Comparison of ENCODE assay signal across 9 cellular contexts in the genomic region with DNA sequence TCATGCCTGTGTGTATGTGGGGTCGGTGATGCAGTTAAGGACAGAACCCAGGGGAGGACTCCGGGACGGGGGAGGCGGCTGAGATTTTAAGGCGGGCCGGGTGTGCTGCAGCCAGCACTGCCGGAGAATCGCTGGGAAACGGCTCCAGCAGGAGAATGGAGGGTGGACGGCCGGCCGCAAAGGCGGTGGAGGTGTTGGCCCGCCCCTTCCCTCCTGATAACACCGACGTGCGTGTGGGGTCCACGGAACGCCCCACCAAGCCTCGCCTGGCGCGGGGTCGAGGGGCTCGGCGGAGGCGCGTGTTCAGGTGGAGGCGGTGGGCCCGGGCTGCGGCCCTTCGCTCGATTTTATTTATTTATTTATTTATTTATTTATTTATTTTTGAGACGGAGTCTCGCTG. TPM values are rescaled to one million over a fixed set of nuclear protein-coding genes. Genes with fewer than 3 reads are reported as not detected.
DNase-seq lines count a peak whose midpoint lies in the region; ATAC-seq, FAIRE-seq and TF ChIP-seq lines count a peak whose summit lies in the region.
"Had no signal": no experiment of that assay in that cellular context is flagged by ENCODE, and none has a peak within 500 bp of the region (broad histone marks: within the 10 kb centered on the region; RNA-seq: fewer than 3 reads in every experiment).

No MANE protein-coding gene starts in this region.

- CTCF ChIA-PET in activated CD8-positive, alpha-beta T cell treated with anti-CD3 and anti-CD28 coated beads, Interleukin-2, amount 10 ng/mL, durations not matched to agents 7 days and 5 days (lab: Charles Lee) = interaction anchor here (0.6 to 5.1 kb wide), 17 partner anchors 10 to 457 kb away, joined by 3 to 42 read pairs (median 6); partner anchors contain the start of genes ARMC5, HSD3B7, PYCARD and PYDC1

- no peaks in the 10 kb centered on the region for H3F3A ChIP-seq in GM23338 (replicated peaks; ENCODE audit: low read depth)

- H3K36me3 Mint-ChIP-seq in GM23338 (ENCODE audit: low read depth) = no peaks in the 10 kb centered on the region
- H3K36me3 Mint-ChIP-seq in activated CD8-positive, alpha-beta T cell treated with anti-CD3 and anti-CD28 coated beads, Interleukin-2, amount 10 ng/mL, durations not matched to agents 7 days and 5 days (ENCODE audit: low read depth) = no peaks in the 10 kb centered on the region

- peaks cover 4% of the 10 kb centered on the region for H3K4me1 Mint-ChIP-seq in GM23338
- peaks cover 32% of the 10 kb centered on the region for H3K4me1 Mint-ChIP-seq in activated CD8-positive, alpha-beta T cell treated with anti-CD3 and anti-CD28 coated beads, Interleukin-2, amount 10 ng/mL, durations not matched to agents 7 days and 5 days (ENCODE audit: low read depth)

- H3K36me3 ChIP-seq in GM23338 (ENCODE audit: insufficient read depth) (no peaks in the 10 kb centered on the region), left ventricle myocardium inferior (no peaks in the 10 kb centered on the region)

- no peak overlapping the region; the same call in 1 of the 2 replicates for H3K4me2 ChIP-seq in GM23338

- DNase-seq in GM23338 (ENCODE audit: low spot score) = no peak
- no peak for DNase-seq in activated CD8-positive, alpha-beta T cell treated with anti-CD3 and anti-CD28 coated beads, Interleukin-2, amount 10 ng/mL, durations not matched to agents 7 days and 5 days
- DNase-seq in left ventricle myocardium inferior = no peak
- DNase-seq in NCI-H146 treated with DMSO at 0.1 percent for 48 hours (lab: John Stamatoyannopoulos, UW; ENCODE audit: unreplicated experiment) = no peak
- DNase-seq in stimulated activated CD4-positive, alpha-beta T cell treated with anti-CD3 and anti-CD28 coated beads, Interleukin-15, amount 100 ng/mL, for 24 hours = no peak
- DNase-seq in frontal cortex (ENCODE audit: low spot score in 2 of 2) = no peak
- no peak for DNase-seq in caudate nucleus (lab: John Stamatoyannopoulos, UW)

- peak overlapping the region; percentile 96; the same call in 1 of the 2 replicates for H2AFZ ChIP-seq in GM23338

- H3K27me3 ChIP-seq in GM23338 (ENCODE audit: insufficient read depth) (peaks cover 6% of the 10 kb centered on the region; the same call in 1 of the 2 replicates), left ventricle myocardium inferior (ENCODE audit: low read depth) (no peaks in the 10 kb centered on the region)

- H3K4me1 ChIP-seq in GM23338 (ENCODE audit: insufficient read depth) = no peaks in the 10 kb centered on the region
- H3K4me1 ChIP-seq in left ventricle myocardium inferior = peaks cover 41% of the 10 kb centered on the region

- H3K27me3 Mint-ChIP-seq in GM23338 (ENCODE audit: insufficient read depth, low read depth, poor library complexity) = peaks cover 5% of the 10 kb centered on the region
- peaks cover 5% of the 10 kb centered on the region for H3K27me3 Mint-ChIP-seq in activated CD8-positive, alpha-beta T cell treated with anti-CD3 and anti-CD28 coated beads, Interleukin-2, amount 10 ng/mL, durations not matched to agents 7 days and 5 days (ENCODE audit: low read depth)

- intact Hi-C loops in left ventricle myocardium inferior (cut with micrococcal nuclease) = no loop called here

- H3K79me2 ChIP-seq in GM23338 (replicated peaks; ENCODE audit: insufficient read depth) = no peaks in the 10 kb centered on the region

- TF ChIP-seq CTCF in GM23338 (conservative IDR thresholded peaks at IDR 0.05; ENCODE audit: low read depth in 2 of 2) (no peak), left ventricle myocardium inferior (IDR thresholded peaks at IDR 0.05; ENCODE audit: borderline replicate concordance) (no peak)

- no peaks in the 10 kb centered on the region for H3K9me3 ChIP-seq in left ventricle myocardium inferior (replicated peaks)

- no peak overlapping the region for H3K27ac Mint-ChIP-seq in GM23338
- peak overlapping the region; percentile 54 for H3K27ac Mint-ChIP-seq in activated CD8-positive, alpha-beta T cell treated with anti-CD3 and anti-CD28 coated beads, Interleukin-2, amount 10 ng/mL, durations not matched to agents 7 days and 5 days

- H3K4me3 Mint-ChIP-seq in GM23338 = peak overlapping the region; percentile 89
- H3K4me3 Mint-ChIP-seq in activated CD8-positive, alpha-beta T cell treated with anti-CD3 and anti-CD28 coated beads, Interleukin-2, amount 10 ng/mL, durations not matched to agents 7 days and 5 days = peak overlapping the region; percentile 75

- no peaks in the 10 kb centered on the region; the same call in 2 of the 3 replicates for H3K9me3 Mint-ChIP-seq in GM23338
- H3K9me3 Mint-ChIP-seq in activated CD8-positive, alpha-beta T cell treated with anti-CD3 and anti-CD28 coated beads, Interleukin-2, amount 10 ng/mL, durations not matched to agents 7 days and 5 days (ENCODE audit: insufficient read depth) = no peaks in the 10 kb centered on the region

- H3K27ac ChIP-seq in GM23338 (ENCODE audit: low read depth) (no peak overlapping the region), left ventricle myocardium inferior (replicated peaks) (peak overlapping the region; percentile 96), skin epidermis (peak overlapping the region in 12 of 21 experiments; percentile 59 to 94 (median 90)), caudate nucleus (ENCODE audit: low read depth, low read length) (no peak overlapping the region)

- ATAC-seq in GM23338 = no peak
- no peak for ATAC-seq in activated CD8-positive, alpha-beta T cell treated with anti-CD3 and anti-CD28 coated beads, Interleukin-2, amount 10 ng/mL, durations not matched to agents 7 days and 5 days

- H3K4me3 ChIP-seq in GM23338 (peak overlapping the region; percentile 65), left ventricle myocardium inferior (peak overlapping the region; percentile 88), skin epidermis (peak overlapping the region in 6 of 7 experiments; percentile 47 to 70 (median 56))

- no peaks in the 10 kb centered on the region for H4K20me1 ChIP-seq in GM23338 (replicated peaks; ENCODE audit: insufficient read depth)

- FAIRE-seq in frontal cortex (lab: Jason Lieb, UNC) = no peak

- no peaks in the 10 kb centered on the region for H3K9me2 ChIP-seq in GM23338 (ENCODE audit: insufficient read depth)

- POLR2A ChIA-PET in activated CD8-positive, alpha-beta T cell treated with anti-CD3 and anti-CD28 coated beads, Interleukin-2, amount 10 ng/mL, durations not matched to agents 7 days and 5 days (lab: Charles Lee) = interaction anchor here (0.6 to 2.5 kb wide), 7 partner anchors 16 to 262 kb away, joined by 3 to 11 read pairs (median 4); partner anchors contain the start of genes ARMC5, FUS and PYCARD

RNA-seq across cellular contexts. Expression of gene ZNF843, which starts 0.6 kb away (rescaled TPM):
- total RNA-seq in GM23338 (2014; rRNA removed; shearing (Covaris generic)) = 0.35 TPM in 1 of 2 replicates, not detected in the other
- not detected in 2 replicates for polyA plus RNA-seq in GM23338 (2016; fragmentation: Nextera tagmentation; extraction: Ambion mirVana)
- total RNA-seq in activated CD8-positive, alpha-beta T cell treated with anti-CD3 and anti-CD28 coated beads, Interleukin-2, amount 10 ng/mL, durations not matched to agents 7 days and 5 days = under 1 TPM; 0.21 to 0.32 TPM
- total RNA-seq in left ventricle myocardium inferior = 3.2 TPM
- 0.41 TPM for total RNA-seq in frontal cortex

RNA-seq across cellular contexts. Expression of gene COX6A2, which starts 13.8 kb away (rescaled TPM):
- not detected in 2 replicates for total RNA-seq in GM23338 (2014; rRNA removed; shearing (Covaris generic))
- polyA plus RNA-seq in GM23338 (2016; fragmentation: Nextera tagmentation; extraction: Ambion mirVana) = 4.7 and 6.0 TPM in 2 replicates
- total RNA-seq in activated CD8-positive, alpha-beta T cell treated with anti-CD3 and anti-CD28 coated beads, Interleukin-2, amount 10 ng/mL, durations not matched to agents 7 days and 5 days = not detected
- 1,568 TPM for total RNA-seq in left ventricle myocardium inferior
- not detected for total RNA-seq in frontal cortex
- total RNA-seq: H4 had no signal

RNA-seq across cellular contexts. Expression of gene ARMC5, which starts 17.3 kb away (rescaled TPM):
- 10.2 and 11.3 TPM in 2 replicates for total RNA-seq in GM23338 (2014; rRNA removed; shearing (Covaris generic))
- polyA plus RNA-seq in GM23338 (2016; fragmentation: Nextera tagmentation; extraction: Ambion mirVana) = 5.9 and 7.5 TPM in 2 replicates
- 10 to 100 TPM; 18.9 to 19.1 TPM for total RNA-seq in activated CD8-positive, alpha-beta T cell treated with anti-CD3 and anti-CD28 coated beads, Interleukin-2, amount 10 ng/mL, durations not matched to agents 7 days and 5 days
- total RNA-seq in left ventricle myocardium inferior (5.8 TPM), frontal cortex (10.6 TPM)

RNA-seq across cellular contexts. Expression of gene TGFB1I1, which starts 30.0 kb away (rescaled TPM):
- total RNA-seq in GM23338 (2014; rRNA removed; shearing (Covaris generic)) = 4.1 and 4.2 TPM in 2 replicates
- 3.7 and 4.2 TPM in 2 replicates for polyA plus RNA-seq in GM23338 (2016; fragmentation: Nextera tagmentation; extraction: Ambion mirVana)
- under 1 TPM; 0.83 to 0.92 TPM for total RNA-seq in activated CD8-positive, alpha-beta T cell treated with anti-CD3 and anti-CD28 coated beads, Interleukin-2, amount 10 ng/mL, durations not matched to agents 7 days and 5 days
- total RNA-seq in left ventricle myocardium inferior (15.6 TPM), frontal cortex (1.2 TPM)

RNA-seq across cellular contexts. Expression of gene SLC5A2, which starts 41.0 kb away (rescaled TPM):
- 0.66 and 0.76 TPM in 2 replicates for total RNA-seq in GM23338 (2014; rRNA removed; shearing (Covaris generic))
- polyA plus RNA-seq in GM23338 (2016; fragmentation: Nextera tagmentation; extraction: Ambion mirVana) = 3.6 and 7.3 TPM in 2 replicates
- under 1 TPM in 1 of 2 experiments, not detected in 1; 0.13 TPM for total RNA-seq in activated CD8-positive, alpha-beta T cell treated with anti-CD3 and anti-CD28 coated beads, Interleukin-2, amount 10 ng/mL, durations not matched to agents 7 days and 5 days
- total RNA-seq in left ventricle myocardium inferior = not detected
- total RNA-seq in frontal cortex = 1.2 TPM
- total RNA-seq: H4 had no signal

Comparison
In these comparisons a context has a peak if more than half of its experiments do, and no peak if none do; other contexts are left out.
1. H3K27ac ChIP-seq: peak in left ventricle myocardium inferior (single experiment) and skin epidermis (12 of 21); none in GM23338 (single experiment) and caudate nucleus (single experiment).
2. RNA of gene COX6A2, which starts 13.8 kb away (total RNA-seq): 1,568 TPM in left ventricle myocardium inferior (single experiment); not detected in GM23338, not detected in activated CD8-positive, alpha-beta T cell treated with anti-CD3 and anti-CD28 coated beads, Interleukin-2, amount 10 ng/mL, durations not matched to agents 7 days and 5 days and not detected in frontal cortex (single experiment); every median in the first group is over 1,000 times any median in the second.
3. Peak in every context shown above with its lines, with median percentiles within 50 percentile points of each other: H3K4me3 ChIP-seq.